In the genomic region with DNA sequence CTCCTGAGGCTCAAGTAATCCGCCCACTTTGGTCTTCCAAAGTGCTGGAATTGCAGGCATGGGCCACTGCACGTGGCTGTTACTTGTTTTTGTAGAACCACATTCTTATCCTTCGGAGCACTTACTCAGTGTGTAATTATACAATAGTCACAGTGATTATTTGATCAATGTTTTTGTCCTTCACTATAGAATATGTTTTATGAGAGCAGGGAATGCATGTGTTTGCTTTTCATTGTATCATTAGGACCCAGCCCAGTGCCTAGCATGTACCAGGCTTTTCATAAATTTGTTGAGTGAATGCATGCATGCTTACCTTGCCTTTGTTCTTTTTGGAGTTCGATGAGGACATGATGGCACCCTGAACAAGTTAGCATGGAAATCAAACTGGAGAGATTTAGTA, we compare ENCODE assay signal across 31 cellular contexts. TPM values are rescaled to one million over a fixed set of nuclear protein-coding genes. Genes with fewer than 3 reads are reported as not detected.
"Had no signal": no experiment of that assay in that cellular context is flagged by ENCODE, and none has a peak within 500 bp of the region (broad histone marks: within the 10 kb centered on the region; RNA-seq: fewer than 3 reads in every experiment).

No MANE protein-coding gene starts in this region.

- H3K36me3 Mint-ChIP-seq: naive B cell, natural killer cell had no signal

- H3K36me3 ChIP-seq: neural progenitor cell, right lobe of liver had no signal

- DNase-seq: islet precursor cell; left ventricle myocardium inferior; mesendoderm; naive B cell; natural killer cell; nephron progenitor cell; occipital lobe; right lobe of liver; stimulated activated CD4-positive, alpha-beta T cell treated with anti-CD3 and anti-CD28 coated beads, Interleukin-1b, Interleukin-23, amount 100 ng/mL, for 48 hours; stimulated activated CD4-positive, alpha-beta T cell treated with anti-CD3 and anti-CD28 coated beads, Interleukin-2, amount 100 ng/mL, for 48 hours; stimulated activated CD4-positive, alpha-beta T cell treated with anti-CD3 and anti-CD28 coated beads, Interleukin-4, amount 100 ng/mL, for 4 hours; stimulated activated CD8-positive, alpha-beta memory T cell treated with anti-CD3 and anti-CD28 coated beads, Interleukin-4, amount 100 ng/mL, for 48 hours; stimulated activated naive B cell treated with anti-CD40 and anti-IgM and Interleukin-4, amounts not matched to agents 10 μg/mL and 1 μg/mL and 100 μg/mL, for 72 hours; stimulated activated naive CD8-positive, alpha-beta T cell treated with anti-CD3 and anti-CD28 coated beads, Interleukin-15, Interleukin-2, amounts not matched to agents 100 U/mL and 50 U/mL, for 24 hours; stomach; testis; tibial artery; upper lobe of right lung had no signal

- H3K27ac ChIP-seq: left ventricle myocardium inferior, neural progenitor cell, neutrophil, parathyroid adenoma, right atrium auricular region, right lobe of liver, stomach, testis, tibial artery, upper lobe of right lung had no signal

- H3K9me3 ChIP-seq: left ventricle myocardium inferior, neutrophil, right atrium auricular region, right lobe of liver, stomach, testis, tibial artery, upper lobe of right lung had no signal

- H3K9ac ChIP-seq: neural progenitor cell, parathyroid adenoma had no signal

- H3K27ac Mint-ChIP-seq: mesothelial cell of epicardium; naive B cell; natural killer cell; nephron progenitor cell; neural progenitor cell; stimulated activated naive B cell treated with anti-CD40 and anti-IgM and Interleukin-4, amounts not matched to agents 10 μg/mL and 1 μg/mL and 100 μg/mL, for 72 hours had no signal

- H3K4me3 ChIP-seq: left ventricle myocardium inferior, lung, neural progenitor cell, right atrium auricular region, right lobe of liver, smooth muscle cell, stomach, testis, tibial artery, upper lobe of right lung had no signal

- H3K27me3 Mint-ChIP-seq: naive B cell; stimulated activated naive B cell treated with anti-CD40 and anti-IgM and Interleukin-4, amounts not matched to agents 10 μg/mL and 1 μg/mL and 100 μg/mL, for 72 hours had no signal

- H3K27me3 ChIP-seq: neural progenitor cell, neutrophil, right atrium auricular region, right lobe of liver, stomach, testis, tibial artery, upper lobe of right lung had no signal

- H3K4me3 Mint-ChIP-seq: mesothelial cell of epicardium; natural killer cell; nephron progenitor cell; neural progenitor cell; stimulated activated naive B cell treated with anti-CD40 and anti-IgM and Interleukin-4, amounts not matched to agents 10 μg/mL and 1 μg/mL and 100 μg/mL, for 72 hours had no signal

- H3K4me2 ChIP-seq: neural progenitor cell, smooth muscle cell had no signal

- FAIRE-seq: urothelium cell line had no signal

- H3K9me3 Mint-ChIP-seq: mesothelial cell of epicardium; naive B cell; natural killer cell; nephron progenitor cell; neural progenitor cell; stimulated activated naive B cell treated with anti-CD40 and anti-IgM and Interleukin-4, amounts not matched to agents 10 μg/mL and 1 μg/mL and 100 μg/mL, for 72 hours had no signal

- H2AFZ ChIP-seq: neural progenitor cell, parathyroid adenoma had no signal

RNA-seq across cellular contexts. Expression of gene MPL, which starts 57.9 kb away (rescaled TPM):
- total RNA-seq: kidney epithelial cell, mesothelial cell of epicardium, occipital lobe, osteocyte, pulmonary artery endothelial cell, renal cortical epithelial cell, skeletal muscle tissue, smooth muscle cell, stomach had no signal
- polyA plus RNA-seq: smooth muscle cell, stomach had no signal
